ENCODE assay signal across 1 cellular context in genomic region chrX:153829549-153829798, GRCh38.
TF ChIP-seq lines count a peak whose summit lies in the region.

No MANE protein-coding gene starts in this region.

TF ChIP-seq in HEK293, 187 proteins besides CTCF, POLR2A, EP300 and RAD21 (continued from another document):
- TF ChIP-seq HIC1 (tag by site-specific recombination; IDR thresholded peaks at IDR 0.05): peak; percentile 57; the same call in 1 of the 2 replicates
- TF ChIP-seq ZBTB8A (tag by site-specific recombination; IDR thresholded peaks at IDR 0.05): peak; percentile 93
- peak; percentile 98 for TF ChIP-seq ZNF449 (tag by site-specific recombination; IDR thresholded peaks at IDR 0.05)
